2 cellular contexts compared by ENCODE assay signal in genomic region chr5:179044765-179045164, GRCh38.
TF ChIP-seq lines count a peak whose summit lies in the region.

No MANE protein-coding gene starts in this region.

TF ChIP-seq in GM23338, 12 proteins besides CTCF, POLR2A, EP300 and RAD21 (continued from another document):
- no peak for TF ChIP-seq REST (IDR thresholded peaks at IDR 0.05; ENCODE audit: unreplicated experiment)
- no peak for TF ChIP-seq ZNF114 (CRISPR knock-in tag; IDR thresholded peaks at IDR 0.05)
- no peak for TF ChIP-seq EZH2phosphoT487 (IDR thresholded peaks at IDR 0.05; ENCODE audit: unreplicated experiment)
- TF ChIP-seq ETS1 (IDR thresholded peaks at IDR 0.05) = no peak
- TF ChIP-seq ZNF462 (CRISPR knock-in tag; IDR thresholded peaks at IDR 0.05) = no peak
- no peak for TF ChIP-seq CREB1 (CRISPR knock-in tag; IDR thresholded peaks at IDR 0.05; ENCODE audit: low read depth)
- no peak for TF ChIP-seq POLR2AphosphoS5 (IDR thresholded peaks at IDR 0.05; ENCODE audit: low read depth)

TF ChIP-seq in WTC11, 78 proteins besides CTCF, POLR2A, EP300 and RAD21 (continued from another document):
- TF ChIP-seq ZNF512 (CRISPR knock-in tag; IDR thresholded peaks at IDR 0.05; ENCODE audit: borderline replicate concordance) (no peak), GTF2I (CRISPR knock-in tag; conservative IDR thresholded peaks at IDR 0.05) (no peak), ATF6 (CRISPR knock-in tag; IDR thresholded peaks at IDR 0.05) (no peak), ZNF317 (CRISPR knock-in tag; IDR thresholded peaks at IDR 0.05; ENCODE audit: borderline replicate concordance, low read depth) (no peak), FOXP1 (CRISPR knock-in tag; IDR thresholded peaks at IDR 0.05; ENCODE audit: borderline replicate concordance) (no peak), NR3C1 (CRISPR knock-in tag; conservative IDR thresholded peaks at IDR 0.05; ENCODE audit: low read depth) (no peak), CREB1 (CRISPR knock-in tag; IDR thresholded peaks at IDR 0.05) (no peak), ZNF138 (CRISPR knock-in tag; conservative IDR thresholded peaks at IDR 0.05) (no peak), KAT7 (CRISPR knock-in tag; IDR thresholded peaks at IDR 0.05; ENCODE audit: borderline replicate concordance) (no peak), SP1 (CRISPR knock-in tag; conservative IDR thresholded peaks at IDR 0.05) (no peak), AFF4 (CRISPR knock-in tag; IDR thresholded peaks at IDR 0.05; ENCODE audit: borderline replicate concordance) (no peak), ZNF416 (CRISPR knock-in tag; IDR thresholded peaks at IDR 0.05) (no peak), RORB (CRISPR knock-in tag; IDR thresholded peaks at IDR 0.05) (no peak), ATF2 (CRISPR knock-in tag; IDR thresholded peaks at IDR 0.05; ENCODE audit: borderline replicate concordance, low read depth) (no peak), CBFB (CRISPR knock-in tag; IDR thresholded peaks at IDR 0.05; ENCODE audit: low read depth) (no peak)
